Comparison of ENCODE assay signal across 3 cellular contexts in genomic region chr5:152723482-152723881, GRCh38.
TF ChIP-seq lines count a peak whose summit lies in the region.

No MANE protein-coding gene starts in this region.

TF ChIP-seq in SK-N-SH, 30 proteins besides CTCF, POLR2A, EP300 and RAD21 (continued from another document):
- TF ChIP-seq TCF12 (IDR thresholded peaks at IDR 0.05) (no peak), CHD2 (IDR thresholded peaks at IDR 0.05; ENCODE audit: low read length, partially characterized antibody) (no peak), EZH2phosphoT487 (IDR thresholded peaks at IDR 0.05; ENCODE audit: borderline replicate concordance, low read depth) (no peak), GATA2 (CRISPR knock-in tag; IDR thresholded peaks at IDR 0.05) (no peak), JUND (IDR thresholded peaks at IDR 0.05) (no peak), POLR2AphosphoS5 (IDR thresholded peaks at IDR 0.05; ENCODE audit: low read depth, low read length) (no peak), FOSL2 (IDR thresholded peaks at IDR 0.05; ENCODE audit: borderline replicate concordance, low read depth) (no peak), IRF3 (IDR thresholded peaks at IDR 0.05; ENCODE audit: low read depth, low read length) (no peak), YY1 (IDR thresholded peaks at IDR 0.05; ENCODE audit: low read depth) (no peak), TAF1 (IDR thresholded peaks at IDR 0.05; ENCODE audit: borderline replicate concordance, low read depth, low read length) (no peak)

TF ChIP-seq in SK-N-SH treated with all-trans-retinoic acid at 6 μM for 48 hours, 23 proteins besides CTCF, POLR2A, EP300 and RAD21 (continued from another document):
- TF ChIP-seq TSHZ2 (CRISPR knock-in tag; IDR thresholded peaks at IDR 0.05) (no peak), ZFP3 (CRISPR knock-in tag; IDR thresholded peaks at IDR 0.05) (no peak), ARNTL (CRISPR knock-in tag; IDR thresholded peaks at IDR 0.05; ENCODE audit: borderline replicate concordance, low read depth) (no peak), CREB5 (CRISPR knock-in tag; IDR thresholded peaks at IDR 0.05; ENCODE audit: low read depth) (no peak), ZNF70 (CRISPR knock-in tag; IDR thresholded peaks at IDR 0.05) (no peak), ZNF8 (CRISPR knock-in tag; IDR thresholded peaks at IDR 0.05) (no peak), ESRRG (CRISPR knock-in tag; IDR thresholded peaks at IDR 0.05) (no peak), ZNF565 (CRISPR knock-in tag; conservative IDR thresholded peaks at IDR 0.05; ENCODE audit: low read depth) (no peak), CSRNP3 (CRISPR knock-in tag; IDR thresholded peaks at IDR 0.05) (no peak)

TF ChIP-seq in HCT116, 20 proteins besides CTCF, POLR2A, EP300 and RAD21 (continued from another document):
- TF ChIP-seq REST (IDR thresholded peaks at IDR 0.05; ENCODE audit: low read depth) = no peak
TF ChIP-seq in HCT116: peak in this region for 0.
